35 cellular contexts compared by ENCODE assay signal in genomic region chrX:71625471-71625870, GRCh38. TPM values are rescaled to one million over a fixed set of nuclear protein-coding genes. Genes with fewer than 3 reads are reported as not detected.
"Had no signal": no experiment of that assay in that cellular context is flagged by ENCODE, and none has a peak within 500 bp of the region (broad histone marks: within the 10 kb centered on the region; RNA-seq: fewer than 3 reads in every experiment).

No MANE protein-coding gene starts in this region.

- H3K27me3 ChIP-seq: colonic mucosa, gastroesophageal sphincter, heart left ventricle, hepatocyte, right atrium auricular region, stomach, tibial artery had no signal

- ATAC-seq: esophagus mucosa, gastroesophageal sphincter, heart left ventricle, left lobe of liver, mucosa of descending colon had no signal

- H3K4me1 ChIP-seq: colonic mucosa, prostate gland had no signal

- H3K4me1 Mint-ChIP-seq: endodermal cell had no signal

- H3K9me3 ChIP-seq: colonic mucosa, gastroesophageal sphincter, heart left ventricle, mucosa of descending colon, prostate gland, right atrium auricular region, stomach, tibial artery had no signal

- H3K27ac Mint-ChIP-seq: dendritic cell treated with granulocyte-macrophage colony-stimulating factor and Interleukin-4, amounts not matched to agents 40 ng/mL and 50 ng/mL, for 4 days; endodermal cell; mesothelial cell of epicardium; nephron progenitor cell; type B pancreatic cell had no signal

- H2AFZ ChIP-seq: hepatocyte had no signal

- H3K79me2 ChIP-seq: hepatocyte had no signal

- H3K4me3 Mint-ChIP-seq: dendritic cell treated with granulocyte-macrophage colony-stimulating factor and Interleukin-4, amounts not matched to agents 40 ng/mL and 50 ng/mL, for 4 days; endodermal cell; mesothelial cell of epicardium; naive B cell; nephron progenitor cell; type B pancreatic cell had no signal

- FAIRE-seq: kidney had no signal

- H3K27ac ChIP-seq: colonic mucosa, epithelial cell of prostate, gastroesophageal sphincter, heart left ventricle, hepatocyte, prostate gland, right atrium auricular region, stomach, tibial artery had no signal

- H3K4me2 ChIP-seq: hepatocyte had no signal

- DNase-seq: colonic mucosa; effector CD8-positive, alpha-beta T cell; endodermal cell; foreskin fibroblast; heart left ventricle; kidney; mesenchymal stem cell; mucosa of descending colon; naive B cell; nephron progenitor cell; nucleus accumbens; stimulated activated CD4-positive, alpha-beta T cell treated with anti-CD3 and anti-CD28 coated beads, Interleukin-12 subunit alpha, Interleukin-12 subunit beta, amount 100 ng/mL, for 4 hours; stimulated activated CD4-positive, alpha-beta T cell treated with anti-CD3 and anti-CD28 coated beads, Interleukin-1b, Interleukin-23, amount 100 ng/mL, for 48 hours; stimulated activated CD4-positive, alpha-beta T cell treated with anti-CD3 and anti-CD28 coated beads, Interleukin-4, amount 100 ng/mL, for 1 hour; stimulated activated CD8-positive, alpha-beta memory T cell treated with anti-CD3 and anti-CD28 coated beads, Interleukin-4, amount 100 ng/mL, for 48 hours; stimulated activated naive CD4-positive, alpha-beta T cell treated with Interleukin-2 at 50 U/mL for 16 hours; stomach; tibial artery had no signal

- H3K9me3 Mint-ChIP-seq: dendritic cell treated with granulocyte-macrophage colony-stimulating factor and Interleukin-4, amounts not matched to agents 40 ng/mL and 50 ng/mL, for 4 days; type B pancreatic cell had no signal

- H3K36me3 ChIP-seq: colonic mucosa, gastroesophageal sphincter, heart left ventricle, prostate gland, right atrium auricular region, stomach, tibial artery had no signal

- H3K27me3 Mint-ChIP-seq: naive B cell, type B pancreatic cell had no signal

- H3K4me3 ChIP-seq: colonic mucosa, gastroesophageal sphincter, heart left ventricle, hepatocyte, lung, mucosa of descending colon, prostate gland, right atrium auricular region, skin epidermis, stomach, tibial artery had no signal

- H3K36me3 Mint-ChIP-seq: mesothelial cell of epicardium, naive B cell, type B pancreatic cell had no signal

RNA-seq across cellular contexts. Expression of gene CXCR3, which starts 7.2 kb away (rescaled TPM):
- total RNA-seq: chondrocyte, endodermal cell, esophagus mucosa, hepatocyte, mesothelial cell of epicardium, osteocyte, stomach, subcutaneous adipose tissue, temporal lobe, urinary bladder had no signal
- polyA plus RNA-seq: hepatocyte had no signal
